ENCODE assay signal across 8 cellular contexts in the genomic region with DNA sequence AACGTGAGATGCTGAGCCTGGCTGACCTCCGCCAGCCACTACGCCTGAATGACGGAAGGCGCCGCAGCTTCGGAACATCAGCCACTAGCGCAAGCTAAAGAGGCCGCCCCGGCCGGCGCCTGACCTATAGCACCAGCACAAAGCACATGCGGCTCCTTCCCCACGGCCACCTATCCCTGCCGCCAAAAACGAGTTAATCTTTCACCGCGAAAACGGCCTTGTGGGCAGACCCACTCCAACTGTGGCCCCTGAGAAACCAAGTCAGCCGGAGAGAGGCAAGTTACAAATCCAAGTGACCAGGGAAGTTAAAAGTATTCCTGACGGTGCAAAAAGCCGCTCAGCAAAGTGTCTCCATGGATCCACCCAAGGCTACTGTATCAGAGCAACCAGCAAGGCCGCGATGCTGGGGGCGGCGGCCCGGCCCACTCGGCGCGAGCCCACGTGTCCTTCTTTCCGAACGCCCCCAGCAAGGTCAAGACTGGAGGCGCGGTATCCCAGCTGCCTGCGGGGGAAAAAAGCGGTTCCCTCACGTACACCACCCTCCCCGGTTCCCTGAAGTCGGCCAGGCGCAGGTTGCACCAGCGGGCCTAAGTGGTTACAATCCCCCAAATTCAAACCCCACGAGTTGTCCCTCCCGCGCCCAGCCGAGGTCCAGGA. TPM values are rescaled to one million over a fixed set of nuclear protein-coding genes. Genes with fewer than 3 reads are reported as not detected.
A peak's percentile ranks its signal among the peaks of the same experiment; 100 is the strongest.
DNase-seq lines count a peak whose midpoint lies in the region; ATAC-seq and TF ChIP-seq lines count a peak whose summit lies in the region.

No MANE protein-coding gene starts in this region.

- H4K91ac ChIP-seq in neuronal stem cell (ENCODE audit: low read depth, low read length, poor library complexity), result peak overlapping the region; percentile 82

- peak overlapping the region; percentile 16 for H2BK120ac ChIP-seq in neuronal stem cell (ENCODE audit: low read depth, low read length)

- H2BK15ac ChIP-seq in neuronal stem cell (ENCODE audit: low read length), result no peak overlapping the region

- H3K27me3 Mint-ChIP-seq in activated naive CD4-positive, alpha-beta T cell treated with anti-CD3 and anti-CD28 coated beads for 36 hours (ENCODE audit: low read depth), result no peaks in the 10 kb centered on the region

- no peaks in the 10 kb centered on the region for H3K9me3 Mint-ChIP-seq in activated naive CD4-positive, alpha-beta T cell treated with anti-CD3 and anti-CD28 coated beads for 36 hours

- peak overlapping the region; percentile 39 for H3K14ac ChIP-seq in neuronal stem cell (ENCODE audit: low read length)

- peaks cover 50% of the 10 kb centered on the region for H3K4me1 Mint-ChIP-seq in activated naive CD4-positive, alpha-beta T cell treated with anti-CD3 and anti-CD28 coated beads for 36 hours (ENCODE audit: low read depth)

- no peaks in the 10 kb centered on the region for H3K27me3 ChIP-seq in Panc1 (ENCODE audit: control insufficient read depth, insufficient read depth, low read length)
- no peaks in the 10 kb centered on the region for H3K27me3 ChIP-seq in neuronal stem cell (ENCODE audit: control insufficient read depth in 3 of 3, insufficient read depth in 3 of 3, low read depth in 1 of 3, low read length in 3 of 3)

- peak overlapping the region; percentile 92 for H3K4me3 Mint-ChIP-seq in activated naive CD4-positive, alpha-beta T cell treated with anti-CD3 and anti-CD28 coated beads for 36 hours

- no peak for TF ChIP-seq CTCF in Panc1 (IDR thresholded peaks at IDR 0.05)

- no TSS peak for BruUV-seq in Panc1 (replicated peaks; lab: Mats Ljungman, UMichigan)

- H3K36me3 Mint-ChIP-seq in activated naive CD4-positive, alpha-beta T cell treated with anti-CD3 and anti-CD28 coated beads for 36 hours (ENCODE audit: low read depth), result peaks cover 79% of the 10 kb centered on the region

- WGBS in neuronal stem cell (ENCODE audit: extremely low coverage in 2 of 2, insufficient read length in 2 of 2, insufficient replicate concordance in 1 of 2), 2 donors, result no CpG with 5 or more reads among the region's 46 CpGs

- H3K18ac ChIP-seq in neuronal stem cell (ENCODE audit: low read length), result peak overlapping the region; percentile 95

- peak overlapping the region; percentile 86 for H3K9ac ChIP-seq in neuronal stem cell (ENCODE audit: low read depth, low read length, poor library complexity)

- peak overlapping the region; percentile 98 for H3K27ac Mint-ChIP-seq in activated naive CD4-positive, alpha-beta T cell treated with anti-CD3 and anti-CD28 coated beads for 36 hours

- H3K9me3 ChIP-seq in Panc1 (ENCODE audit: control insufficient read depth, insufficient read depth, low read depth, low read length) (no peaks in the 10 kb centered on the region), neuronal stem cell (replicated peaks in 1 of 2; ENCODE audit: control insufficient read depth in 2 of 2, insufficient read depth in 1 of 2, low read depth in 1 of 2, low read length in 2 of 2) (peaks cover 0 to 3% of the 10 kb centered on the region in 2 donors)

- H2BK5ac ChIP-seq in neuronal stem cell (ENCODE audit: low read length), result peak overlapping the region; percentile 97

- H3K4me1 ChIP-seq in Panc1 (ENCODE audit: control insufficient read depth, insufficient read depth, low read length), result peaks cover 33% of the 10 kb centered on the region
- H3K4me1 ChIP-seq in neuronal stem cell (ENCODE audit: control insufficient read depth in 2 of 2, insufficient read depth in 1 of 2, low read depth in 1 of 2, low read length in 2 of 2), result peaks cover 0 to 20% of the 10 kb centered on the region in 2 donors

- peak; percentile 27 for ATAC-seq in GM18909 (IDR thresholded peaks at IDR 0.05; ENCODE audit: poor library complexity, unreplicated experiment)
- ATAC-seq in HG03196 (IDR thresholded peaks at IDR 0.05; ENCODE audit: unreplicated experiment), result peak; percentile 27
- peak; percentile 40 for ATAC-seq in Panc1

- intact Hi-C loops in Panc1 (cut with micrococcal nuclease; ENCODE audit: unreplicated experiment), result no loop called here
- intact Hi-C loops in activated naive CD4-positive, alpha-beta T cell treated with anti-CD3 and anti-CD28 coated beads for 36 hours (cut with micrococcal nuclease), result loop anchor here (1.0 to 2.0 kb wide), 2 partner anchors 9 to 100 kb away; no protein-coding TSS in a partner anchor

- H2BK12ac ChIP-seq in neuronal stem cell (ENCODE audit: low read length), result no peak overlapping the region

- in situ Hi-C loops in Panc1 (cut with HindIII; ENCODE audit: low pct_unique_long_range_greater_than_20kb, low sequenced_read_pairs), result no loop called here

- peaks cover 68% of the 10 kb centered on the region for H3K36me3 ChIP-seq in Panc1 (ENCODE audit: control insufficient read depth, insufficient read depth, low read length)
- H3K36me3 ChIP-seq in neuronal stem cell (replicated peaks in 1 of 2; ENCODE audit: control insufficient read depth in 2 of 2, insufficient read depth in 2 of 2, low read length in 2 of 2), result peaks cover 17 to 75% of the 10 kb centered on the region in 2 donors

- H3K4ac ChIP-seq in neuronal stem cell (ENCODE audit: low read length), result no peak overlapping the region

- peak overlapping the region; percentile 75 for H3K4me2 ChIP-seq in neuronal stem cell (ENCODE audit: insufficient read depth, low read length, poor library complexity, severe bottlenecking)

- H2AFZ ChIP-seq in neuronal stem cell (ENCODE audit: low read length), result peak overlapping the region; percentile 85

- peak overlapping the region; percentile 25 for H2AK5ac ChIP-seq in neuronal stem cell (ENCODE audit: low read depth, low read length)

- H3K27ac ChIP-seq in Panc1 (ENCODE audit: low read length) (peak overlapping the region; percentile 96), neuronal stem cell (replicated peaks; ENCODE audit: low read length) (peak overlapping the region; percentile 99), temporal lobe (ENCODE audit: low read depth, low read length) (peak overlapping the region; percentile 94)

- peak; percentile 50 for DNase-seq in AG08396 (ENCODE audit: low spot score)
- DNase-seq in Panc1 (ENCODE audit: low read depth, low spot score), result no peak
- peak; percentile 68 for DNase-seq in activated naive CD4-positive, alpha-beta T cell treated with anti-CD3 and anti-CD28 coated beads for 36 hours
- peak; percentile 62 for DNase-seq in germinal center (ENCODE audit: low spot score)
- DNase-seq in neuronal stem cell (ENCODE audit: low spot score), result peak; percentile 50

- H3K4me3 ChIP-seq in Panc1 (ENCODE audit: low read depth in 2 of 2, low read length in 2 of 2) (peak overlapping the region; percentile 60 to 93), neuronal stem cell (ENCODE audit: low read length in 2 of 2) (peak overlapping the region; percentile 83 to 93)

- POLR2A ChIA-PET in Panc1 (lab: Charles Lee), result interaction anchor here (0.9 to 1.2 kb wide), 4 partner anchors 8 to 62 kb away, joined by 3 to 7 read pairs (median 4); partner anchors contain the start of gene COQ10B

- H4K8ac ChIP-seq in neuronal stem cell (ENCODE audit: low read depth, low read length), result no peak overlapping the region

- CTCF ChIA-PET in Panc1 (lab: Charles Lee), result interaction anchor here (1.2 kb wide), 1 partner anchor 206 kb away, joined by 3 read pairs; the partner anchor contains the start of gene MARS2
- CTCF ChIA-PET in activated naive CD4-positive, alpha-beta T cell treated with anti-CD3 and anti-CD28 coated beads for 36 hours (lab: Charles Lee), result interaction anchor here (0.8 kb wide), 1 partner anchor 15 kb away, joined by 3 read pairs; no protein-coding TSS in a partner anchor

- peaks cover 3% of the 10 kb centered on the region for H3K79me1 ChIP-seq in neuronal stem cell (ENCODE audit: low read depth, low read length)

- peak overlapping the region; percentile 99 for H3K23ac ChIP-seq in neuronal stem cell (ENCODE audit: low read depth, low read length, poor library complexity)

RNA-seq across cellular contexts. Expression of gene HSPD1, which starts 0.6 kb away (rescaled TPM):
- 553 TPM for total RNA-seq in Panc1 (2021; ENCODE audit: unreplicated experiment)
- 376 TPM for polyA plus RNA-seq in Panc1 (2012; ENCODE audit: insufficient read length)
- 1,000 to 10,000 TPM; 1,191 to 1,210 TPM for total RNA-seq in activated naive CD4-positive, alpha-beta T cell treated with anti-CD3 and anti-CD28 coated beads for 36 hours
- 275 TPM for polyA plus RNA-seq in neuronal stem cell (2013, experiment 1 of 2)
- 271 TPM for polyA plus RNA-seq in neuronal stem cell (2013, experiment 2 of 2)
- 126 TPM for total RNA-seq in temporal lobe

RNA-seq across cellular contexts. Expression of gene HSPE1, which starts 1.1 kb away (rescaled TPM):
- 278 TPM for total RNA-seq in Panc1 (2021; ENCODE audit: unreplicated experiment)
- polyA plus RNA-seq in Panc1 (2012; ENCODE audit: insufficient read length), result 401 TPM
- 100 to 1,000 TPM; 294 to 310 TPM for total RNA-seq in activated naive CD4-positive, alpha-beta T cell treated with anti-CD3 and anti-CD28 coated beads for 36 hours
- polyA plus RNA-seq in neuronal stem cell (2013, experiment 1 of 2), result 302 TPM
- 297 TPM for polyA plus RNA-seq in neuronal stem cell (2013, experiment 2 of 2)
- total RNA-seq in temporal lobe, result 82.9 TPM

RNA-seq across cellular contexts. Expression of gene MOB4, which starts 16.8 kb away (rescaled TPM):
- total RNA-seq in Panc1 (2021; ENCODE audit: unreplicated experiment), result 25.6 TPM
- polyA plus RNA-seq in Panc1 (2012; ENCODE audit: insufficient read length), result 31.6 TPM
- 10 to 100 TPM; 10.7 to 14.1 TPM for total RNA-seq in activated naive CD4-positive, alpha-beta T cell treated with anti-CD3 and anti-CD28 coated beads for 36 hours
- 39.5 TPM for polyA plus RNA-seq in neuronal stem cell (2013, experiment 1 of 2)
- polyA plus RNA-seq in neuronal stem cell (2013, experiment 2 of 2), result 42.0 TPM
- 56.3 TPM for total RNA-seq in temporal lobe

RNA-seq across cellular contexts. Expression of gene COQ10B, which starts 45.7 kb away (rescaled TPM):
- 34.7 TPM for total RNA-seq in Panc1 (2021; ENCODE audit: unreplicated experiment)
- polyA plus RNA-seq in Panc1 (2012; ENCODE audit: insufficient read length), result 17.4 TPM
- 10 to 100 TPM; 17.5 to 17.8 TPM for total RNA-seq in activated naive CD4-positive, alpha-beta T cell treated with anti-CD3 and anti-CD28 coated beads for 36 hours
- polyA plus RNA-seq in neuronal stem cell (2013, experiment 1 of 2), result 7.1 TPM
- polyA plus RNA-seq in neuronal stem cell (2013, experiment 2 of 2), result 6.7 TPM
- total RNA-seq in temporal lobe, result 17.0 TPM
